In genomic region chr17:48541574-48542113, GRCh38 we compare ENCODE assay signal across 8 cellular contexts. TPM values are rescaled to one million over a fixed set of nuclear protein-coding genes. Genes with fewer than 3 reads are reported as not detected.
DNase-seq lines count a peak whose midpoint lies in the region; ATAC-seq and TF ChIP-seq lines count a peak whose summit lies in the region.

No MANE protein-coding gene starts in this region.

- ATAC-seq in left lung (peak; percentile 46), GM18519 (IDR thresholded peaks at IDR 0.05; ENCODE audit: low FRiP score, unreplicated experiment) (no peak), HG03175 (IDR thresholded peaks at IDR 0.05; ENCODE audit: unreplicated experiment) (no peak), GM19395 (IDR thresholded peaks at IDR 0.05; ENCODE audit: unreplicated experiment) (no peak)

- no peaks in the 10 kb centered on the region for H3K9me3 Mint-ChIP-seq in T-helper 2 cell treated with Interferon-gamma antibody and Interleukin-4, amounts not matched to agents 5 μg/mL and 100 μg/mL, for 36 hours

- H3K4me1 ChIP-seq in left lung = peaks cover 0 to 22% of the 10 kb centered on the region in 2 donors

- H3K4me1 Mint-ChIP-seq in T-helper 2 cell treated with Interferon-gamma antibody and Interleukin-4, amounts not matched to agents 5 μg/mL and 100 μg/mL, for 36 hours (ENCODE audit: low read depth) = peaks cover 37% of the 10 kb centered on the region

- H3K4me3 Mint-ChIP-seq in T-helper 2 cell treated with Interferon-gamma antibody and Interleukin-4, amounts not matched to agents 5 μg/mL and 100 μg/mL, for 36 hours = peak overlapping the region; percentile 99

- peaks cover 29 to 100% of the 10 kb centered on the region in 2 donors for H3K27me3 ChIP-seq in left lung

- H3K9me3 ChIP-seq in left lung = no peaks in the 10 kb centered on the region

- H3K36me3 ChIP-seq in left lung = no peaks in the 10 kb centered on the region

- peak overlapping the region; percentile 82 to 89 for H3K27ac ChIP-seq in left lung

- in situ Hi-C loops in GM13977 (cut with MboI; ENCODE audit: low pct_unique_long_range_greater_than_20kb, low sequenced_read_pairs, unreplicated experiment) = no loop called here

- intact Hi-C loops in left lung (cut with DNase I) = no loop called here

- DNase-seq in GM13977 (ENCODE audit: low spot score) = peak; percentile 72
- DNase-seq in T-helper 2 cell treated with Interferon-gamma antibody and Interleukin-4, amounts not matched to agents 5 μg/mL and 100 μg/mL, for 36 hours (ENCODE audit: low spot score) = peak; percentile 29
- DNase-seq in cardiac fibroblast (ENCODE audit: low read depth in 2 of 2) = peak; percentile 75 to 86
- DNase-seq in left lung = peak in 1 of 2 donors; percentile 64
- DNase-seq in stimulated activated CD8-positive, alpha-beta memory T cell treated with anti-CD3 and anti-CD28 coated beads, Interleukin-4, amount 100 ng/mL, for 48 hours = peak; percentile 59

- no peak for TF ChIP-seq CTCF in GM13977 (IDR thresholded peaks at IDR 0.05; ENCODE audit: extremely low read depth, insufficient read depth, missing control alignments)
- TF ChIP-seq CTCF in cardiac fibroblast (IDR thresholded peaks at IDR 0.05; ENCODE audit: low read depth, low read length) = no peak
- TF ChIP-seq CTCF in left lung (IDR thresholded peaks at IDR 0.05) = no peak

- H3K4me3 ChIP-seq in cardiac fibroblast (replicated peaks in 1 of 2; ENCODE audit: low read depth in 2 of 2, low read length in 2 of 2) (peak overlapping the region; percentile 64 to 74), left lung (peak overlapping the region; percentile 51 to 63)

- peaks cover 11% of the 10 kb centered on the region for H3K27me3 Mint-ChIP-seq in T-helper 2 cell treated with Interferon-gamma antibody and Interleukin-4, amounts not matched to agents 5 μg/mL and 100 μg/mL, for 36 hours (ENCODE audit: low read depth)

- H3K27ac Mint-ChIP-seq in T-helper 2 cell treated with Interferon-gamma antibody and Interleukin-4, amounts not matched to agents 5 μg/mL and 100 μg/mL, for 36 hours = peak overlapping the region; percentile 97

- peaks cover 21% of the 10 kb centered on the region for H3K36me3 Mint-ChIP-seq in T-helper 2 cell treated with Interferon-gamma antibody and Interleukin-4, amounts not matched to agents 5 μg/mL and 100 μg/mL, for 36 hours (ENCODE audit: low read depth)

RNA-seq across cellular contexts. Expression of gene HOXB2, which starts 3.3 kb away (rescaled TPM):
- total RNA-seq in left lung = 10 to 100 TPM in 1 of 2 donors, 1 to 10 TPM in 1; 9.7 to 11.8 TPM

RNA-seq across cellular contexts. Expression of gene HOXB1, which starts 10.8 kb away (rescaled TPM):
- total RNA-seq in left lung = not detected

RNA-seq across cellular contexts. Expression of gene HOXB4, which starts 36.5 kb away (rescaled TPM):
- 1 to 10 TPM; 4.5 to 4.8 TPM for total RNA-seq in left lung

RNA-seq across cellular contexts. Expression of gene HOXB3, which starts 48.4 kb away (rescaled TPM):
- total RNA-seq in left lung = 10 to 100 TPM; 10.4 to 15.0 TPM

RNA-seq across cellular contexts. Expression of gene HOXB5, which starts 51.9 kb away (rescaled TPM):
- 1 to 10 TPM; 3.3 to 4.2 TPM for total RNA-seq in left lung
